ENCODE assay signal across 9 cellular contexts in genomic region chr7:130512026-130512425, GRCh38. TPM values are rescaled to one million over a fixed set of nuclear protein-coding genes. Genes with fewer than 3 reads are reported as not detected.
DNase-seq lines count a peak whose midpoint lies in the region; ATAC-seq and TF ChIP-seq lines count a peak whose summit lies in the region.
"Not testable (repeated sequence)": the region's sequence is repeated elsewhere in the genome, so short reads cannot be mapped to it uniquely, and the experiment has no call there.
"Had no signal": no experiment of that assay in that cellular context is flagged by ENCODE, and none has a peak within 500 bp of the region (broad histone marks: within the 10 kb centered on the region; RNA-seq: fewer than 3 reads in every experiment).

No MANE protein-coding gene starts in this region.

- H3K9ac ChIP-seq in endodermal cell (ENCODE audit: extremely low read depth, low read length, poor library complexity, severe bottlenecking); liver (ENCODE audit: low read depth in 1 of 2, low read length in 2 of 2): not testable (repeated sequence)

- H3K36me3 ChIP-seq in endodermal cell (ENCODE audit: control insufficient read depth, insufficient read depth, low read length) = peaks cover 18% of the 10 kb centered on the region
- H3K36me3 ChIP-seq in liver (ENCODE audit: control insufficient read depth in 4 of 4, insufficient read depth in 3 of 4, low read depth in 1 of 4, low read length in 3 of 4); mucosa of descending colon (ENCODE audit: low read depth): not testable (repeated sequence)

- H3K4me3 Mint-ChIP-seq in endodermal cell = not testable (repeated sequence)

- peak; percentile 88 for DNase-seq in ACHN
- peak; percentile 14 for DNase-seq in HK-2 (ENCODE audit: unreplicated experiment)
- peak; percentile 4 for DNase-seq in endodermal cell
- peak; percentile 27 for DNase-seq in glomerular visceral epithelial cell (ENCODE audit: extremely low spot score)
- DNase-seq in kidney tubule cell (ENCODE audit: low spot score) = peak; percentile 76
- peak; percentile 44 for DNase-seq in left kidney (ENCODE audit: low read depth, low spot score)
- DNase-seq in mucosa of descending colon = not testable (repeated sequence)

- not testable (repeated sequence) for H3K9me3 ChIP-seq in endodermal cell (ENCODE audit: control insufficient read depth, low read length); liver (ENCODE audit: control insufficient read depth in 4 of 4, low read length in 3 of 4); mucosa of descending colon

- ATAC-seq in mucosa of descending colon = peak; percentile 30

- H3K4me3 ChIP-seq in endodermal cell (ENCODE audit: low read length); liver (ENCODE audit: low read depth in 1 of 3, low read length in 3 of 3); mucosa of descending colon: not testable (repeated sequence)

- 100% methylated on average over 3 of the region's 3 CpGs; no CpG with 5 or more reads in 1 of the 2 experiments for WGBS in endodermal cell (ENCODE audit: insufficient coverage in 1 of 2, insufficient read length in 1 of 2), 2 experiments
- WGBS in liver = 76% methylated on average over 3 of the region's 3 CpGs

- not testable (repeated sequence) for TF ChIP-seq CTCF in endodermal cell (conservative IDR thresholded peaks at IDR 0.05); liver (IDR thresholded peaks at IDR 0.05; ENCODE audit: low read depth, low read length, missing input control); mucosa of descending colon (IDR thresholded peaks at IDR 0.05)

- TF ChIP-seq RAD21 in liver (IDR thresholded peaks at IDR 0.05) = not testable (repeated sequence)

- H3K4me1 ChIP-seq in endodermal cell (ENCODE audit: control insufficient read depth, insufficient read depth, low read length); mucosa of descending colon (ENCODE audit: low read depth): not testable (repeated sequence)
- H3K4me1 ChIP-seq in liver (ENCODE audit: control insufficient read depth in 4 of 4, insufficient read depth in 4 of 4, low read length in 3 of 4) = peaks cover 0 to 20% (median 8%) of the 10 kb centered on the region in 4 donors

- H3K27ac ChIP-seq in endodermal cell (ENCODE audit: low read depth, low read length); liver (ENCODE audit: low read depth in 1 of 2, low read length in 2 of 2): not testable (repeated sequence)

- H3K4me1 Mint-ChIP-seq in endodermal cell = not testable (repeated sequence)

- intact Hi-C loops in mucosa of descending colon (cut with DNase I, micrococcal nuclease) = not testable (repeated sequence)

- peaks cover 17% of the 10 kb centered on the region for H3K36me3 Mint-ChIP-seq in endodermal cell (ENCODE audit: low read depth)

- in situ Hi-C loops in ACHN (cut with HindIII; ENCODE audit: low pct_ligation_motif_present, low pct_unique_long_range_greater_than_20kb, low sequenced_read_pairs) = not testable (repeated sequence)

- not testable (repeated sequence) for H3K27me3 ChIP-seq in endodermal cell (ENCODE audit: control insufficient read depth, insufficient read depth, low read length, poor library complexity, severe bottlenecking); liver (ENCODE audit: control insufficient read depth in 4 of 4, insufficient read depth in 4 of 4, low read length in 3 of 4)

- not testable (repeated sequence) for H3K27ac Mint-ChIP-seq in endodermal cell

- H3K27me3 Mint-ChIP-seq in endodermal cell (ENCODE audit: insufficient read depth) = not testable (repeated sequence)

- not testable (repeated sequence) for H3K9me3 Mint-ChIP-seq in endodermal cell

TF ChIP-seq in liver, 16 proteins besides CTCF, POLR2A, EP300 and RAD21:
- TF ChIP-seq YY1 (IDR thresholded peaks at IDR 0.05) = peak; percentile 10

RNA-seq across cellular contexts. Expression of gene MEST, which starts 20.1 kb away (rescaled TPM):
- 100 to 1,000 TPM; 121 to 149 TPM for total RNA-seq in endodermal cell
- 356 TPM for polyA plus RNA-seq in endodermal cell (2013, experiment 1 of 2)
- polyA plus RNA-seq in endodermal cell (2013, experiment 2 of 2) = 306 TPM
- 10 to 100 TPM; 23.3 to 42.4 TPM for total RNA-seq in liver
- polyA plus RNA-seq in liver = 10 to 100 TPM; 12.6 to 22.7 TPM
- total RNA-seq in mucosa of descending colon = 10 to 100 TPM; 31.7 to 61.4 (median 42.6) TPM
- total RNA-seq: A172 had no signal
